ENCODE assay signal across 4 cellular contexts in the genomic region with DNA sequence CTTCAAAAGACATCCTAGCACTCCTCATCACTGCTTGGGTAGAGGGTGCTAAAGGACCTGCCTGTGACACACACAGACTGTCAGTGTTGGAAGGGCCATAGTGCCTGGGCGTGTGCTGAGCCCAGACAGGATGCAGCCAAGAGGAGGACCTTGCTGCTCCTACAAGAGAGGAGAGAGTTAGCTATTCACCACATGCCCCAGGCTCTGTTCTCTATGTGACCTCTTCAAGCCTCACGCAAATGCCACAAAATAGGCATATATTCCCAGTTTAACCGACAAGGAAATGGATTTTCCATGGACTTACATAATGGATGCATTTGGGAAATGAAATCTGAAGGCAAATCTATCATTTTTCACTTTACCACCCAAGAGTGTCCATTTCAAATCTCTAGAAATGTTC.
"Had no signal": no experiment of that assay in that cellular context is flagged by ENCODE, and none has a peak within 500 bp of the region (broad histone marks: within the 10 kb centered on the region; RNA-seq: fewer than 3 reads in every experiment).

No MANE protein-coding gene starts in this region.

- H3K27ac ChIP-seq: PC-9, SJSA1 had no signal

- H3K27me3 ChIP-seq: MG63, SJSA1 had no signal

- H3K36me3 ChIP-seq: MG63, SJSA1 had no signal

- H3K4me3 ChIP-seq: MG63, PC-9, SJSA1 had no signal

- H2AFZ ChIP-seq: PC-9 had no signal

- H3K4me1 ChIP-seq: SJSA1 had no signal

- H3K9me3 ChIP-seq: MG63, SJSA1, SK-N-SH had no signal

- H3K9me2 ChIP-seq: SK-N-SH had no signal
